Comparison of ENCODE assay signal across 8 cellular contexts in the genomic region with DNA sequence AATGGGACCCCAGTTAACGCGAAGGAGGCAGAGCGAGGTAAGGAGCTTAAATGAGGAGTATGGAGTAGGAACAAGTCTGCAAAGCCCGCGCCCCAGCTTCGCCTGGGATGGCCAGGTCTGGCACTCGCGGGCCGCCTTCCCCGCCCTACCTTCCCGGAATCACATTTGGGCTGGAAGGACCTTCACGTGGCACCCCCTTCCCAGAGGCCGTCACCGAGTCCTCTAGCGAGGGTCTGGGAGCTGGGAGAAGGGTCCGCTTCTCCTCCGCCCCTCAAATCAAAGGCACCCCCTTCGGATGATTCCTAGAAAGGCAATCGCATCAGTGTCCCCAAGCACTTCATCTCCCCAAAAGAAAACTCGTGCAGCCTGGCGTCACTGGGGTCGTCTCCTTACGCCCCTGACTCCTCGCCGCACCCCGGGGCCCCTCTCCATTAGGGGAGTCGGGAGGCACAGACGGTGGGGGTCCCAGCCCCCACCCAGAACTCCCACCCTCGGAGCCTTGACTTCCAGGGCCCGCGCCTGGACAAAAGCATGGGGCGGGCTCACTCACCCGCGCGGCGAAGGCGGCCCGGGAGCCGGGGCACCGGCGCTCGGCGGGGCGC. TPM values are rescaled to one million over a fixed set of nuclear protein-coding genes. Genes with fewer than 3 reads are reported as not detected.
A peak's percentile ranks its signal among the peaks of the same experiment; 100 is the strongest.
DNase-seq lines count a peak whose midpoint lies in the region; ATAC-seq, FAIRE-seq and TF ChIP-seq lines count a peak whose summit lies in the region.

No MANE protein-coding gene starts in this region.

- H3K4me1 ChIP-seq in ascending aorta (peaks cover 0 to 8% of the 10 kb centered on the region in 2 donors), testis (no peaks in the 10 kb centered on the region)

- peak overlapping the region; percentile 83 to 94 for H3K4me3 ChIP-seq in ascending aorta
- H3K4me3 ChIP-seq in kidney epithelial cell (ENCODE audit: low read depth, low read length) = peak overlapping the region; percentile 71
- peak overlapping the region; percentile 40 to 42 for H3K4me3 ChIP-seq in testis

- intact Hi-C loops in ascending aorta (cut with DNase I) = loop anchor here (2.0 to 5.0 kb wide), 3 partner anchors 21 to 136 kb away; no protein-coding TSS in a partner anchor
- intact Hi-C loops in testis (cut with DNase I; ENCODE audit: low total_unique reads) = no loop called here

- peaks cover 12% of the 10 kb centered on the region for H3K4me1 Mint-ChIP-seq in T-helper 1 cell treated with Interleukin-12 subunit alpha and Interleukin-12 subunit beta and Interleukin-4 antibody, amounts not matched to agents 30 μg/mL and 1 μg/mL, for 36 hours (ENCODE audit: low read depth)

- no peak for DNase-seq in T-helper 1 cell
- peak in 1 of 2 donors; percentile 72 for DNase-seq in ascending aorta (ENCODE audit: low spot score in 2 of 2)
- DNase-seq in kidney epithelial cell (ENCODE audit: low read depth) = no peak
- DNase-seq in testis = no peak
- no peak for DNase-seq in HTR-8/SVneo (ENCODE audit: insufficient read length, low spot score)
- no peak for DNase-seq in NCI-H1048 (lab: John Stamatoyannopoulos, UW)

- TF ChIP-seq POLR2A in testis (IDR thresholded peaks at IDR 0.05) = no peak

- H3K27me3 ChIP-seq in ascending aorta = no peaks in the 10 kb centered on the region
- H3K27me3 ChIP-seq in kidney epithelial cell (ENCODE audit: control insufficient read depth, insufficient read depth, low read length) = no peaks in the 10 kb centered on the region
- no peaks in the 10 kb centered on the region for H3K27me3 ChIP-seq in testis

- 1 to 5% methylated on average over 28 of the region's 44 CpGs for WGBS in testis, 2 donors

- no peaks in the 10 kb centered on the region for H3K9me3 Mint-ChIP-seq in T-helper 1 cell treated with Interleukin-12 subunit alpha and Interleukin-12 subunit beta and Interleukin-4 antibody, amounts not matched to agents 30 μg/mL and 1 μg/mL, for 36 hours

- ATAC-seq in HG03196 (IDR thresholded peaks at IDR 0.05; ENCODE audit: unreplicated experiment) = no peak

- peak overlapping the region; percentile 83 to 85 for H3K27ac ChIP-seq in ascending aorta
- no peak overlapping the region for H3K27ac ChIP-seq in testis

- peaks cover 2% of the 10 kb centered on the region for H3K36me3 Mint-ChIP-seq in T-helper 1 cell treated with Interleukin-12 subunit alpha and Interleukin-12 subunit beta and Interleukin-4 antibody, amounts not matched to agents 30 μg/mL and 1 μg/mL, for 36 hours (ENCODE audit: low read depth)

- FAIRE-seq in HTR-8/SVneo (lab: Jason Lieb, UNC) = no peak

- H3K36me3 ChIP-seq in ascending aorta (no peaks in the 10 kb centered on the region), kidney epithelial cell (ENCODE audit: control insufficient read depth, insufficient read depth, low read length) (no peaks in the 10 kb centered on the region), testis (ENCODE audit: low read depth, missing control alignments) (no peaks in the 10 kb centered on the region)

- H3K4me3 Mint-ChIP-seq in T-helper 1 cell treated with Interleukin-12 subunit alpha and Interleukin-12 subunit beta and Interleukin-4 antibody, amounts not matched to agents 30 μg/mL and 1 μg/mL, for 36 hours = peak overlapping the region; percentile 67

- TF ChIP-seq CTCF in ascending aorta (IDR thresholded peaks at IDR 0.05) (no peak), kidney epithelial cell (IDR thresholded peaks at IDR 0.05; ENCODE audit: insufficient read depth, low read length, poor library complexity, severe bottlenecking) (no peak), testis (IDR thresholded peaks at IDR 0.05) (no peak)

- H3K27me3 Mint-ChIP-seq in T-helper 1 cell treated with Interleukin-12 subunit alpha and Interleukin-12 subunit beta and Interleukin-4 antibody, amounts not matched to agents 30 μg/mL and 1 μg/mL, for 36 hours (ENCODE audit: low read depth) = peaks cover 67% of the 10 kb centered on the region

- H3K9me3 ChIP-seq in ascending aorta = no peaks in the 10 kb centered on the region
- H3K9me3 ChIP-seq in testis = no peaks in the 10 kb centered on the region

- H3K27ac Mint-ChIP-seq in T-helper 1 cell treated with Interleukin-12 subunit alpha and Interleukin-12 subunit beta and Interleukin-4 antibody, amounts not matched to agents 30 μg/mL and 1 μg/mL, for 36 hours = no peak overlapping the region

RNA-seq across cellular contexts. Expression of gene MYLK, which starts 0.4 kb away (rescaled TPM):
- 196 TPM for total RNA-seq in ascending aorta
- 48.9 and 49.7 TPM in 2 replicates for total RNA-seq in kidney epithelial cell
- 100 to 1,000 TPM; 130 to 168 TPM for total RNA-seq in testis
- polyA plus RNA-seq in testis (ENCODE audit: insufficient read depth, low read depth, low replicate concordance) = 151 TPM

Comparison
In these comparisons a context has a peak if more than half of its experiments do, and no peak if none do; other contexts are left out.
1. H3K27ac ChIP-seq: peak in ascending aorta (2 of 2); none in testis (0 of 2).
2. Peak in every context shown above with its lines, with median percentiles within 50 percentile points of each other: H3K4me3 ChIP-seq.